In genomic region chr10:73743905-73744689, GRCh38 we compare ENCODE assay signal across 8 cellular contexts. TPM values are rescaled to one million over a fixed set of nuclear protein-coding genes. Genes with fewer than 3 reads are reported as not detected.
DNase-seq lines count a peak whose midpoint lies in the region; ATAC-seq, FAIRE-seq and TF ChIP-seq lines count a peak whose summit lies in the region.

Gene SEC24C, plus strand, starts transcription at chr10:73744372. Its CDS starts 2,461 bp downstream, at chr10:73746833.

- H3K4me1 ChIP-seq in mononuclear cell (ENCODE audit: insufficient read depth, low read length) = peaks cover 36% of the 10 kb centered on the region

- H3K36me3 Mint-ChIP-seq in IgD-negative memory B cell = peaks cover 6% of the 10 kb centered on the region

- no peaks in the 10 kb centered on the region for H3K9me3 ChIP-seq in mononuclear cell (ENCODE audit: low read depth, low read length)

- FAIRE-seq in D721Med (lab: Jason Lieb, UNC) = no peak

- DNase-seq in D721Med (ENCODE audit: insufficient read length, low spot score) = peak; percentile 71
- DNase-seq in OCI-M2 (lab: John Stamatoyannopoulos, UW; ENCODE audit: unreplicated experiment) = peak; percentile 78
- DNase-seq in activated T-cell treated with anti-CD3 and anti-CD28 coated beads for 4 hours = peak; percentile 91
- peak; percentile 96 for DNase-seq in epithelial cell of esophagus (ENCODE audit: low read depth)
- peak; percentile 88 to 93 for DNase-seq in stimulated activated CD8-positive, alpha-beta memory T cell treated with anti-CD3 and anti-CD28 coated beads, Interleukin-4, amount 100 ng/mL, for 1 hour (ENCODE audit: low read depth in 2 of 2, low spot score in 1 of 2)

- H3K9me3 Mint-ChIP-seq in IgD-negative memory B cell = no peaks in the 10 kb centered on the region

- TF ChIP-seq CTCF in D721Med (IDR thresholded peaks at IDR 0.05; ENCODE audit: insufficient read depth, missing control alignments) (no peak), epithelial cell of esophagus (IDR thresholded peaks at IDR 0.05; ENCODE audit: insufficient read depth, low read depth, low read length, missing control alignments) (no peak)

- peak within 1 kb of the TSS; percentile 99 for H3K4me3 ChIP-seq in epithelial cell of esophagus (ENCODE audit: low read length)
- H3K4me3 ChIP-seq in mononuclear cell (ENCODE audit: low read length) = peak within 1 kb of the TSS; percentile 98

- H3K27me3 ChIP-seq in mononuclear cell (ENCODE audit: insufficient read depth, low read length) = no peaks in the 10 kb centered on the region

- peaks cover 16 to 30% (median 18%) of the 10 kb centered on the region in 3 donors for H3K4me1 Mint-ChIP-seq in IgD-negative memory B cell

- peak; percentile 88 for ATAC-seq in GM21528 (IDR thresholded peaks at IDR 0.05; ENCODE audit: low FRiP score, unreplicated experiment)

- peak within 1 kb of the TSS; percentile 95 to 100 (median 98) for H3K4me3 Mint-ChIP-seq in IgD-negative memory B cell

- no peaks in the 10 kb centered on the region for H3K27me3 Mint-ChIP-seq in IgD-negative memory B cell

- peak within 1 kb of the TSS; percentile 99 to 100 (median 99) for H3K27ac Mint-ChIP-seq in IgD-negative memory B cell

RNA-seq across cellular contexts. Expression of gene SEC24C, which starts in this region (rescaled TPM):
- polyA plus RNA-seq in IgD-negative memory B cell = 31.8 TPM
- 25.3 TPM for total RNA-seq in mononuclear cell

Comparison
In these comparisons a context has a peak if more than half of its experiments do, and no peak if none do; other contexts are left out.
1. Peak in every context shown above with its lines: DNase-seq, ATAC-seq and H3K4me3 ChIP-seq.